1 cellular context compared by ENCODE assay signal in the genomic region with DNA sequence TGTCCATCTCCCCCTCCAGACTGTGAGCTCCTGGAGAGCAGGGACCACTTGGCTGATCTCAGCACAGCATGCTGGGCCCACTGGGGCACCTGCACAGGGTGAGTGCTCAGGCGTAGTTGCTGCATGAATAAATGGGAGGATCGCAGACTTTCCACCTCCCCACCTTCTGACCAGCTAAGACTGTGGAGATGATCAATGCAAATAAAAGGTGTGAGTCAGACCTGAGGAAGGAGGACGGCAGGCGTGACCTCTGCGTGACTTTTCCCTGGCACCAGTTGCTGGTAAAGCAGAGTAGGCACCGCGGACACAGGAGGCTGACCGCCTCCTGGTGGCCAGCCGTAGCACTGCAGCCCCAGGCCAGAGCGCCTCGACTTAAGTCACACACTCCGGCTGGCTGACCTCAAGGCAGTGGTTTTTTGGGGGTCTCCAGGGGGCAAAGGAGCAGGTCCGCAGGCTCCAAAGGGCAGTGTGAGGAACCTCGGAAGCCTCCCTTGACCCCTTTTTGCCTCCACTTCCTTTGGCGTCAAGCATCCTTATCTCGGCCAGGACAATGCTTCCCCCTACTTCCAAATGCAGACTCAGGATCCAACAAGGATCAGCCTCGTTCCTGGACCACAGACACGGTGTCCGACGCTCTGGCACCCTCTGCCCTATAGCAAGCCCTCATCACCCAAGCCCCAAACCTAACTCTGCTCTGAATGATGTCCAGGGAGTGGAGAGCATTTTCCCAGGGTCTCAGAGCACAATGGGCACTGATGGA.
TF ChIP-seq lines count a peak whose summit lies in the region.

No MANE protein-coding gene starts in this region.

TF ChIP-seq in neural cell, 6 proteins besides CTCF, POLR2A, EP300 and RAD21 (continued from another document):
- TF ChIP-seq, protein P1, sequence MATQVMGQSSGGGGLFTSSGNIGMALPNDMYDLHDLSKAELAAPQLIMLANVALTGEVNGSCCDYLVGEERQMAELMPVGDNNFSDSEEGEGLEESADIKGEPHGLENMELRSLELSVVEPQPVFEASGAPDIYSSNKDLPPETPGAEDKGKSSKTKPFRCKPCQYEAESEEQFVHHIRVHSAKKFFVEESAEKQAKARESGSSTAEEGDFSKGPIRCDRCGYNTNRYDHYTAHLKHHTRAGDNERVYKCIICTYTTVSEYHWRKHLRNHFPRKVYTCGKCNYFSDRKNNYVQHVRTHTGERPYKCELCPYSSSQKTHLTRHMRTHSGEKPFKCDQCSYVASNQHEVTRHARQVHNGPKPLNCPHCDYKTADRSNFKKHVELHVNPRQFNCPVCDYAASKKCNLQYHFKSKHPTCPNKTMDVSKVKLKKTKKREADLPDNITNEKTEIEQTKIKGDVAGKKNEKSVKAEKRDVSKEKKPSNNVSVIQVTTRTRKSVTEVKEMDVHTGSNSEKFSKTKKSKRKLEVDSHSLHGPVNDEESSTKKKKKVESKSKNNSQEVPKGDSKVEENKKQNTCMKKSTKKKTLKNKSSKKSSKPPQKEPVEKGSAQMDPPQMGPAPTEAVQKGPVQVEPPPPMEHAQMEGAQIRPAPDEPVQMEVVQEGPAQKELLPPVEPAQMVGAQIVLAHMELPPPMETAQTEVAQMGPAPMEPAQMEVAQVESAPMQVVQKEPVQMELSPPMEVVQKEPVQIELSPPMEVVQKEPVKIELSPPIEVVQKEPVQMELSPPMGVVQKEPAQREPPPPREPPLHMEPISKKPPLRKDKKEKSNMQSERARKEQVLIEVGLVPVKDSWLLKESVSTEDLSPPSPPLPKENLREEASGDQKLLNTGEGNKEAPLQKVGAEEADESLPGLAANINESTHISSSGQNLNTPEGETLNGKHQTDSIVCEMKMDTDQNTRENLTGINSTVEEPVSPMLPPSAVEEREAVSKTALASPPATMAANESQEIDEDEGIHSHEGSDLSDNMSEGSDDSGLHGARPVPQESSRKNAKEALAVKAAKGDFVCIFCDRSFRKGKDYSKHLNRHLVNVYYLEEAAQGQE (IDR thresholded peaks at IDR 0.05; ENCODE audit: borderline replicate concordance): no peak
- TF ChIP-seq MXI1 (conservative IDR thresholded peaks at IDR 0.05; ENCODE audit: poor library complexity, severe bottlenecking): no peak
- no peak for TF ChIP-seq EZH2 (IDR thresholded peaks at IDR 0.05; ENCODE audit: borderline replicate concordance, insufficient read depth, low read length, poor library complexity, severe bottlenecking)
